In the genomic region with DNA sequence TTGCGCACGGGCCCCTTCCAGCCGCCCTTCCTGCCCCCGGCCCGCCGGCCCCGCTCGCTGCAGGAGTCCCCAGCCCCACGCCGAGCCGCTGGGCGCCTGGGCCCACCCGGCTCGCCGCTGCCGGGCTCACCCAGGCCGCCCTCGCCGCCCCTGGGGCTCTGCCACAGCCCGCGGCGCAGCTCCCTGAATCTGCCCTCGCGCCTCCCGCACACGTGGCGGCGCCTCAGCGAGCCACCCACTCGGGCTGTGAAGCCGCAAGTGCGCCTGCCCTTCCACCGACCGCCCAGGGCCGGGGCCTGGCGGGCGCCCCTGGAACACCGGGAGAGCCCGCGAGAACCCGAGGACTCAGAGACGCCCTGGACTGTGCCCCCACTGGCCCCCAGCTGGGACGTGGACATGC, we compare ENCODE assay signal across 6 cellular contexts.
"Had no signal": no experiment of that assay in that cellular context is flagged by ENCODE, and none has a peak within 500 bp of the region (broad histone marks: within the 10 kb centered on the region; RNA-seq: fewer than 3 reads in every experiment).

No MANE protein-coding gene starts in this region.

- H3K4me3 ChIP-seq: GM23248, K562 had no signal

- H3K9ac ChIP-seq: GM23248 had no signal

- H2AFZ ChIP-seq: GM23248 had no signal

- DNase-seq: GM23248, H9, HCEC 1CT, IMR-90, KG1 had no signal

- H3K4me3 Mint-ChIP-seq: H9 had no signal

- H3K27ac ChIP-seq: GM23248 had no signal

- ATAC-seq: K562 had no signal
